ENCODE assay signal across 14 cellular contexts in genomic region chr7:2553108-2553507, GRCh38. TPM values are rescaled to one million over a fixed set of nuclear protein-coding genes. Genes with fewer than 3 reads are reported as not detected.
DNase-seq lines count a peak whose midpoint lies in the region; ATAC-seq and TF ChIP-seq lines count a peak whose summit lies in the region.
"Had no signal": no experiment of that assay in that cellular context is flagged by ENCODE, and none has a peak within 500 bp of the region (broad histone marks: within the 10 kb centered on the region; RNA-seq: fewer than 3 reads in every experiment).

No MANE protein-coding gene starts in this region.

- H3K9ac ChIP-seq in Karpas-422 (ENCODE audit: low read length): no peak overlapping the region

- no peaks in the 10 kb centered on the region for H4K20me1 ChIP-seq in Karpas-422 (ENCODE audit: insufficient read depth, low read depth, low read length)

- H3K4me3 Mint-ChIP-seq in activated T-cell treated with anti-CD3 and anti-CD28 coated beads, Interleukin-2, amount 50 U/mL, for 4 hours: peak overlapping the region; percentile 89
- peak overlapping the region; percentile 54 for H3K4me3 Mint-ChIP-seq in activated naive CD8-positive, alpha-beta T cell treated with anti-CD3 and anti-CD28 coated beads for 36 hours
- H3K4me3 Mint-ChIP-seq in nephron: peak overlapping the region; percentile 62 to 89 (median 73)

- H3K4me3 ChIP-seq in Karpas-422 (ENCODE audit: low read length): no peak overlapping the region
- H3K4me3 ChIP-seq in suprapubic skin: no peak overlapping the region
- H3K4me3 ChIP-seq: gastrocnemius medialis, SJSA1 had no signal

- 94% methylated on average over 10 of the region's 10 CpGs for WGBS in suprapubic skin

- TF ChIP-seq EP300 in suprapubic skin (IDR thresholded peaks at IDR 0.05): no peak

- peaks cover 29% of the 10 kb centered on the region for H3K79me2 ChIP-seq in Karpas-422 (ENCODE audit: low read length)

- no peak for TF ChIP-seq POLR2A in suprapubic skin (IDR thresholded peaks at IDR 0.05)

- no peak for DNase-seq in activated T-cell treated with anti-CD3 and anti-CD28 coated beads, Interleukin-2, amount 50 U/mL, for 4 hours
- no peak for DNase-seq in activated T-cell treated with anti-CD3 and anti-CD28 coated beads, Interleukin-2, amount 50 U/mL, for 1 hour
- DNase-seq in Karpas-422: no peak
- DNase-seq in activated naive CD8-positive, alpha-beta T cell treated with anti-CD3 and anti-CD28 coated beads for 36 hours: no peak
- DNase-seq in suprapubic skin (ENCODE audit: low spot score in 2 of 2): no peak
- no peak for DNase-seq in KG1 (lab: John Stamatoyannopoulos, UW)
- no peak for DNase-seq in inferior parietal cortex (ENCODE audit: extremely low spot score)
- DNase-seq: activated B cell treated with CpG ODN at 0.5 μM for 24 hours, activated gamma-delta T cell, gastrocnemius medialis, NCI-H1105 treated with DMSO at 0.1 percent for 48 hours had no signal

- H3K27me3 Mint-ChIP-seq in activated T-cell treated with anti-CD3 and anti-CD28 coated beads, Interleukin-2, amount 50 U/mL, for 4 hours (ENCODE audit: low read depth): no peaks in the 10 kb centered on the region
- no peaks in the 10 kb centered on the region for H3K27me3 Mint-ChIP-seq in activated naive CD8-positive, alpha-beta T cell treated with anti-CD3 and anti-CD28 coated beads for 36 hours
- H3K27me3 Mint-ChIP-seq in nephron (ENCODE audit: low read depth): no peaks in the 10 kb centered on the region
- H3K27me3 Mint-ChIP-seq: activated B cell treated with CpG ODN at 0.5 μM for 24 hours had no signal

- H3K36me3 Mint-ChIP-seq in activated T-cell treated with anti-CD3 and anti-CD28 coated beads, Interleukin-2, amount 50 U/mL, for 4 hours (ENCODE audit: insufficient read depth): peaks cover 11% of the 10 kb centered on the region
- H3K36me3 Mint-ChIP-seq in activated naive CD8-positive, alpha-beta T cell treated with anti-CD3 and anti-CD28 coated beads for 36 hours: peaks cover 22% of the 10 kb centered on the region
- peaks cover 34% of the 10 kb centered on the region for H3K36me3 Mint-ChIP-seq in nephron (ENCODE audit: low read depth)

- no peak for TF ChIP-seq CTCF in nephron (IDR thresholded peaks at IDR 0.05; ENCODE audit: unreplicated experiment in 3 of 3)
- no peak for TF ChIP-seq CTCF in suprapubic skin (IDR thresholded peaks at IDR 0.05)

- no peaks in the 10 kb centered on the region for H3K9me3 Mint-ChIP-seq in activated T-cell treated with anti-CD3 and anti-CD28 coated beads, Interleukin-2, amount 50 U/mL, for 4 hours
- no peaks in the 10 kb centered on the region for H3K9me3 Mint-ChIP-seq in activated naive CD8-positive, alpha-beta T cell treated with anti-CD3 and anti-CD28 coated beads for 36 hours
- no peaks in the 10 kb centered on the region for H3K9me3 Mint-ChIP-seq in nephron
- H3K9me3 Mint-ChIP-seq: activated B cell treated with CpG ODN at 0.5 μM for 24 hours had no signal

- H3K4me2 ChIP-seq in Karpas-422 (ENCODE audit: low read depth, low read length, poor library complexity, severe bottlenecking): peak overlapping the region; percentile 95

- H3K4me1 Mint-ChIP-seq in activated T-cell treated with anti-CD3 and anti-CD28 coated beads, Interleukin-2, amount 50 U/mL, for 4 hours (ENCODE audit: low read depth): peaks cover 39% of the 10 kb centered on the region
- peaks cover 14% of the 10 kb centered on the region for H3K4me1 Mint-ChIP-seq in activated naive CD8-positive, alpha-beta T cell treated with anti-CD3 and anti-CD28 coated beads for 36 hours
- H3K4me1 Mint-ChIP-seq in nephron: peaks cover 13% of the 10 kb centered on the region

- H3K36me3 ChIP-seq in Karpas-422 (ENCODE audit: insufficient read depth, low read length) (peaks cover 3% of the 10 kb centered on the region; the same call in 1 of the 2 replicates), suprapubic skin (peaks cover 14% of the 10 kb centered on the region)

- no peak overlapping the region for H3K27ac Mint-ChIP-seq in activated naive CD8-positive, alpha-beta T cell treated with anti-CD3 and anti-CD28 coated beads for 36 hours
- peak overlapping the region; percentile 38 to 74 (median 44) for H3K27ac Mint-ChIP-seq in nephron
- H3K27ac Mint-ChIP-seq: activated B cell treated with CpG ODN at 0.5 μM for 24 hours had no signal

- peaks cover 17% of the 10 kb centered on the region for H3K4me1 ChIP-seq in Karpas-422 (ENCODE audit: low read length)
- peaks cover 35% of the 10 kb centered on the region for H3K4me1 ChIP-seq in suprapubic skin

- no peaks in the 10 kb centered on the region for H3K9me2 ChIP-seq in Karpas-422 (replicated peaks; ENCODE audit: insufficient read depth, low read length)

- H3K27ac ChIP-seq in Karpas-422 (ENCODE audit: low read length): no peak overlapping the region
- no peak overlapping the region for H3K27ac ChIP-seq in suprapubic skin
- H3K27ac ChIP-seq: gastrocnemius medialis, SJSA1 had no signal

- H2AFZ ChIP-seq in Karpas-422 (ENCODE audit: low read length): no peak overlapping the region

- H3K9me3 ChIP-seq in Karpas-422 (ENCODE audit: low read length): no peaks in the 10 kb centered on the region
- no peaks in the 10 kb centered on the region for H3K9me3 ChIP-seq in suprapubic skin
- H3K9me3 ChIP-seq: gastrocnemius medialis, SJSA1 had no signal

- H3K27me3 ChIP-seq in Karpas-422 (ENCODE audit: low read length) (no peaks in the 10 kb centered on the region), suprapubic skin (no peaks in the 10 kb centered on the region)
- H3K27me3 ChIP-seq: gastrocnemius medialis, SJSA1 had no signal

- ATAC-seq in activated T-cell treated with anti-CD3 and anti-CD28 coated beads, Interleukin-2, amount 50 U/mL, for 4 hours: no peak
- ATAC-seq: gastrocnemius medialis, HepG2 had no signal

RNA-seq across cellular contexts. Expression of gene BRAT1, which starts 2.2 kb away (rescaled TPM):
- 10 to 100 TPM; 40.7 to 55.0 (median 42.6) TPM for total RNA-seq in activated T-cell treated with anti-CD3 and anti-CD28 coated beads, Interleukin-2, amount 50 U/mL, for 4 hours
- total RNA-seq in Karpas-422 (2014; rRNA removed; shearing (Covaris generic); ENCODE audit: low replicate concordance): 10.5 and 30.1 TPM in 2 replicates
- total RNA-seq in activated naive CD8-positive, alpha-beta T cell treated with anti-CD3 and anti-CD28 coated beads for 36 hours: 10 to 100 TPM; 36.4 to 37.8 TPM
- 10 to 100 TPM; 51.5 to 79.3 (median 63.3) TPM for total RNA-seq in suprapubic skin

RNA-seq across cellular contexts. Expression of gene IQCE, which starts 5.7 kb away (rescaled TPM):
- 10 to 100 TPM in 1 of 3 donors, 1 to 10 TPM in 2; 8.9 to 10.4 (median 9.0) TPM for total RNA-seq in activated T-cell treated with anti-CD3 and anti-CD28 coated beads, Interleukin-2, amount 50 U/mL, for 4 hours
- 0.93 and 1.1 TPM in 2 replicates for total RNA-seq in Karpas-422 (2014; rRNA removed; shearing (Covaris generic); ENCODE audit: low replicate concordance)
- total RNA-seq in activated naive CD8-positive, alpha-beta T cell treated with anti-CD3 and anti-CD28 coated beads for 36 hours: 1 to 10 TPM; 5.4 to 6.1 TPM
- total RNA-seq in suprapubic skin: 10 to 100 TPM; 10.1 to 18.8 (median 15.7) TPM

RNA-seq across cellular contexts. Expression of gene LFNG, which starts 33.5 kb away (rescaled TPM):
- total RNA-seq in activated T-cell treated with anti-CD3 and anti-CD28 coated beads, Interleukin-2, amount 50 U/mL, for 4 hours: 10 to 100 TPM; 16.1 to 17.7 (median 17.7) TPM
- 0.07 and 0.19 TPM in 2 replicates for total RNA-seq in Karpas-422 (2014; rRNA removed; shearing (Covaris generic); ENCODE audit: low replicate concordance)
- total RNA-seq in activated naive CD8-positive, alpha-beta T cell treated with anti-CD3 and anti-CD28 coated beads for 36 hours: 10 to 100 TPM; 21.0 to 25.8 TPM
- total RNA-seq in suprapubic skin: 100 to 1,000 TPM; 105 to 198 (median 150) TPM

Comparison
In these comparisons a context has a peak if more than half of its experiments do, and no peak if none do; other contexts are left out.
1. RNA of gene LFNG, which starts 33.5 kb away (total RNA-seq): 105 to 198 TPM in suprapubic skin, 21.0 to 25.8 TPM in activated naive CD8-positive, alpha-beta T cell treated with anti-CD3 and anti-CD28 coated beads for 36 hours and 16.1 to 17.7 TPM in activated T-cell treated with anti-CD3 and anti-CD28 coated beads, Interleukin-2, amount 50 U/mL, for 4 hours; 0.07 to 0.19 TPM in Karpas-422; every median in the first group is over 10 times any median in the second.
2. Peak in every context shown above with its lines, with median percentiles within 50 percentile points of each other: H3K4me3 Mint-ChIP-seq.